ENCODE assay signal across 10 cellular contexts in the genomic region with DNA sequence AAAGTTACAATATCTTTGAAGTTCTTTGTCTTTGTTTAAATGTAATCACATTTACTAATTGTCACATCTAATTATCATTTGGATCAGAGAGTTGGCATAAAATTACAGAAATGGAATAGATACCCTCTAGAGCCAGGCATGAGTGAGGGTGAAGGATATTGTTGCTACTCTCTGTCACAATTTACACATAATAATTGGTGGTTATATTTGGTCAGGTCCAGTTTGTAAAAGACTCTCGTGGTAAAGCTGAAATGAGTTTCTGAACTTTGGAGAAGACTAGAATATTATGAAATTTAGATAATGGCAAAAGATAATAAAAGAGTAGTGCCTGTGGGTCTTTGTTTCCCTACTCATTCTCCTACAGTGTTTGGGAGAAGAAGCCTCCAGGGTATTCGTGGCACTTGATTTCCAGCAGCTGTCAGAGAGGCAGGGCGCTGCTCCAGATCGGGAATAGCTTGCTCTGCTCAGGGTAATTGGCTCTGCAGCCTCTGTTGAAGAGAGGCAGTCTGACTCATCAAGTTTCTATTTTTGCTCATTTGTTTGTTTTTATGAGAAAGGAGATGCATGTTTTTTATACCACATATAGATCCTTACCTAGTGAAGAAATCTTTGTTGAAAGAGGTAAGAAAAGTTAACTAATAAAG.
DNase-seq lines count a peak whose midpoint lies in the region; ATAC-seq and TF ChIP-seq lines count a peak whose summit lies in the region.
"Had no signal": no experiment of that assay in that cellular context is flagged by ENCODE, and none has a peak within 500 bp of the region (broad histone marks: within the 10 kb centered on the region; RNA-seq: fewer than 3 reads in every experiment).

No MANE protein-coding gene starts in this region.

- H3K4me2 ChIP-seq in MM.1S (ENCODE audit: low read depth, low read length) = peak overlapping the region; percentile 71

- peak overlapping the region in 4 of 5 experiments; percentile 0 to 50 (median 4) for H3K4me3 Mint-ChIP-seq in brain
- H3K4me3 Mint-ChIP-seq: CD4-positive, CD25-positive, alpha-beta regulatory T cell had no signal

- H3K9me3 ChIP-seq in MM.1S (replicated peaks; ENCODE audit: insufficient read depth, low read length) = no peaks in the 10 kb centered on the region

- H3K4me3 ChIP-seq in AG04449 (ENCODE audit: low read depth, low read length) (no peak overlapping the region), MM.1S (ENCODE audit: low read length) (0 out of 2 replicates have a peak overlapping the region, but pooled peaks have one; percentile 13)
- H3K4me3 ChIP-seq: K562 had no signal

- H3K9me3 Mint-ChIP-seq in brain = peaks cover 0 to 4% (median 0%) of the 10 kb centered on the region in 5 experiments

- POLR2A ChIA-PET in AG04449 (lab: Yijun Ruan, JAX) = no interaction called here

- H3K27me3 Mint-ChIP-seq in brain = no peaks in the 10 kb centered on the region
- H3K27me3 Mint-ChIP-seq: CD4-positive, CD25-positive, alpha-beta regulatory T cell had no signal

- H3K36me3 Mint-ChIP-seq in brain = no peaks in the 10 kb centered on the region
- H3K36me3 Mint-ChIP-seq: CD4-positive, CD25-positive, alpha-beta regulatory T cell had no signal

- no peaks in the 10 kb centered on the region for H3K79me2 ChIP-seq in MM.1S (ENCODE audit: low read length)

- TF ChIP-seq CTCF in AG04449 (IDR thresholded peaks at IDR 0.05; ENCODE audit: insufficient read depth, low read length, missing control alignments) (no peak), MM.1S (IDR thresholded peaks at IDR 0.05; ENCODE audit: low read length) (no peak), brain (conservative IDR thresholded peaks at IDR 0.05) (no peak)

- H3K9ac ChIP-seq in MM.1S (ENCODE audit: low read length) = no peak overlapping the region

- H3K4me1 Mint-ChIP-seq in brain = peaks cover 55% of the 10 kb centered on the region
- H3K4me1 Mint-ChIP-seq: CD4-positive, CD25-positive, alpha-beta regulatory T cell had no signal

- peak overlapping the region; percentile 68 for H2AFZ ChIP-seq in MM.1S (ENCODE audit: low read length)

- H3F3A ChIP-seq in MM.1S (ENCODE audit: insufficient read depth, low read length) = no peaks in the 10 kb centered on the region

- ATAC-seq in HG02763 (IDR thresholded peaks at IDR 0.05; ENCODE audit: unreplicated experiment) (no peak), GM19351 (IDR thresholded peaks at IDR 0.05; ENCODE audit: unreplicated experiment) (no peak)
- ATAC-seq: K562 had no signal

- no peaks in the 10 kb centered on the region for H3K36me3 ChIP-seq in MM.1S (replicated peaks; ENCODE audit: insufficient read depth, low read length)

- no peaks in the 10 kb centered on the region for H3K9me2 ChIP-seq in MM.1S (replicated peaks; ENCODE audit: insufficient read depth, low read length)

- no peaks in the 10 kb centered on the region for H3K27me3 ChIP-seq in MM.1S (replicated peaks; ENCODE audit: insufficient read depth, low read length)

- peaks cover 13% of the 10 kb centered on the region for H3K4me1 ChIP-seq in MM.1S (ENCODE audit: low read length)

- CTCF ChIA-PET in AG04449 (lab: Yijun Ruan, JAX) = no interaction called here

- DNase-seq in AG04449 (ENCODE audit: low read depth, low spot score) (peak; percentile 3), MM.1S (peak; percentile 50), left kidney (ENCODE audit: low read depth, low spot score) (peak; percentile 55), NOMO-1 treated with dmso at 0.1 percent for 144 hours (lab: John Stamatoyannopoulos, UW; ENCODE audit: unreplicated experiment) (no peak), middle frontal gyrus (ENCODE audit: extremely low spot score, low spot score) (no peak)
- DNase-seq: CD4-positive, CD25-positive, alpha-beta regulatory T cell had no signal

- peak overlapping the region in 4 of 5 experiments; percentile 11 to 78 (median 58) for H3K27ac Mint-ChIP-seq in brain
- H3K27ac Mint-ChIP-seq: CD4-positive, CD25-positive, alpha-beta regulatory T cell had no signal

- no peaks in the 10 kb centered on the region for H4K20me1 ChIP-seq in MM.1S (ENCODE audit: insufficient read depth, low read length)

- no peak overlapping the region for H3K27ac ChIP-seq in MM.1S (ENCODE audit: low read length)

Comparison
In these comparisons a context has a peak if more than half of its experiments do, and no peak if none do; other contexts are left out.
1. DNase-seq: peak in AG04449 (single experiment), MM.1S (single experiment) and left kidney (single experiment); none in NOMO-1 treated with dmso at 0.1 percent for 144 hours (single experiment) and middle frontal gyrus (single experiment).